Comparison of ENCODE assay signal across 11 cellular contexts in genomic region chr1:117171900-117172501, GRCh38. TPM values are rescaled to one million over a fixed set of nuclear protein-coding genes. Genes with fewer than 3 reads are reported as not detected.
DNase-seq lines count a peak whose midpoint lies in the region; ATAC-seq and TF ChIP-seq lines count a peak whose summit lies in the region.
"Had no signal": no experiment of that assay in that cellular context is flagged by ENCODE, and none has a peak within 500 bp of the region (broad histone marks: within the 10 kb centered on the region; RNA-seq: fewer than 3 reads in every experiment).

No MANE protein-coding gene starts in this region.

- H3K4me1 Mint-ChIP-seq in neural crest cell = peaks cover 60% of the 10 kb centered on the region
- H3K4me1 Mint-ChIP-seq: activated CD4-positive, alpha-beta memory T cell treated with anti-CD3 and anti-CD28 coated beads, Interleukin-2, amount 10 ng/mL, durations not matched to agents 7 days and 5 days had no signal

- no peak for TF ChIP-seq CTCF in neural crest cell (conservative IDR thresholded peaks at IDR 0.05)

- peak; percentile 94 for DNase-seq in DMS 273 (lab: John Stamatoyannopoulos, UW; ENCODE audit: unreplicated experiment)
- DNase-seq in RKO (ENCODE audit: low spot score) = peak; percentile 34
- peak; percentile 34 for DNase-seq in fibroblast of gingiva (ENCODE audit: low read depth)
- peak; percentile 57 for DNase-seq in neural crest cell (ENCODE audit: low read depth, low spot score)
- no peak for DNase-seq in effector CD8-positive, alpha-beta T cell (lab: John Stamatoyannopoulos, UW)
- DNase-seq: activated CD4-positive, alpha-beta memory T cell treated with anti-CD3 and anti-CD28 coated beads, Interleukin-2, amount 10 ng/mL, durations not matched to agents 7 days and 5 days; central memory CD4-positive, alpha-beta T cell; SHP77 treated with DMSO at 0.1 percent for 48 hours had no signal

- H3K4me3 Mint-ChIP-seq in neural crest cell = peak overlapping the region; percentile 76
- H3K4me3 Mint-ChIP-seq: activated CD4-positive, alpha-beta memory T cell treated with anti-CD3 and anti-CD28 coated beads, Interleukin-2, amount 10 ng/mL, durations not matched to agents 7 days and 5 days had no signal

- H3K36me3 Mint-ChIP-seq in neural crest cell (ENCODE audit: low read depth) = no peaks in the 10 kb centered on the region

- no peaks in the 10 kb centered on the region for H3K27me3 Mint-ChIP-seq in neural crest cell (ENCODE audit: low read depth)

- no peak for ATAC-seq in GM19452 (IDR thresholded peaks at IDR 0.05; ENCODE audit: unreplicated experiment)
- no peak for ATAC-seq in HG03460 (IDR thresholded peaks at IDR 0.05; ENCODE audit: unreplicated experiment)
- ATAC-seq in HG03280 (IDR thresholded peaks at IDR 0.05; ENCODE audit: unreplicated experiment) = no peak

- peaks cover 10% of the 10 kb centered on the region for H3K9me3 Mint-ChIP-seq in neural crest cell
- H3K9me3 Mint-ChIP-seq: activated CD4-positive, alpha-beta memory T cell treated with anti-CD3 and anti-CD28 coated beads, Interleukin-2, amount 10 ng/mL, durations not matched to agents 7 days and 5 days had no signal

- peak overlapping the region; percentile 92 for H3K27ac Mint-ChIP-seq in neural crest cell (ENCODE audit: unreplicated experiment)
- H3K27ac Mint-ChIP-seq: activated CD4-positive, alpha-beta memory T cell treated with anti-CD3 and anti-CD28 coated beads, Interleukin-2, amount 10 ng/mL, durations not matched to agents 7 days and 5 days had no signal

RNA-seq across cellular contexts. Expression of gene VTCN1, which starts 38.7 kb away (rescaled TPM):
- total RNA-seq in neural crest cell = 0.43 and 0.47 TPM in 2 replicates
- total RNA-seq: activated CD4-positive, alpha-beta memory T cell treated with anti-CD3 and anti-CD28 coated beads, Interleukin-2, amount 10 ng/mL, durations not matched to agents 7 days and 5 days had no signal

RNA-seq across cellular contexts. Expression of gene TRIM45, which starts 50.5 kb away (rescaled TPM):
- 13.3 and 16.6 TPM in 2 replicates for total RNA-seq in neural crest cell
